15 cellular contexts compared by ENCODE assay signal in the genomic region with DNA sequence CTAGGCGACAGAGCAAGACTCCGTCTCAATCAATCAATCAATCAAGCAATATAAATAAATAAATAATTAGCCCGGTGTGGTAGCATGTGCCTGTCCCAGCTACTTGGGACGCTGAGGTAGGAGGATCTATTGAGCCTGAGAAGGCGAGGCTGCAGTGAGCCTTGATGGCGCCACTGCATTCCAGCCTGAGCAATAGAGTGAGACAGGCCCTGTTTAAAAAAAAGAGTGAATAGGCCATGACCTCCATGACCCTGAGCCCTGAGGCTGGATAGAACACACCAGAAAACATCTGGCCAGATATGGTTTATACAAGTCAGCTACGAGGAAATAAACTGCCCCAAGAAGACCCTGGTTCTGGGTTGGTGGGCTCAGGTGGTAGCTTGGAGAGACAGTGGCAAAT. TPM values are rescaled to one million over a fixed set of nuclear protein-coding genes. Genes with fewer than 3 reads are reported as not detected.
DNase-seq lines count a peak whose midpoint lies in the region; ATAC-seq, FAIRE-seq and TF ChIP-seq lines count a peak whose summit lies in the region.
"Had no signal": no experiment of that assay in that cellular context is flagged by ENCODE, and none has a peak within 500 bp of the region (broad histone marks: within the 10 kb centered on the region; RNA-seq: fewer than 3 reads in every experiment).

No MANE protein-coding gene starts in this region.

- H3K9ac ChIP-seq in K562 (ENCODE audit: insufficient read depth in 1 of 2, low read depth in 2 of 2, low read length in 2 of 2) = peak overlapping the region; percentile 11 to 72; a peak in 3 of 4 replicates

- peaks cover 92% of the 10 kb centered on the region for H3K79me2 ChIP-seq in K562 (ENCODE audit: control insufficient read depth, insufficient read depth, low read length)

- H3K9me3 ChIP-seq in CD4-positive, alpha-beta T cell (ENCODE audit: control insufficient read depth, low read length) = no peaks in the 10 kb centered on the region
- H3K9me3 ChIP-seq in K562 (replicated peaks; ENCODE audit: control insufficient read depth, insufficient read depth, low read depth, low read length) = no peaks in the 10 kb centered on the region
- H3K9me3 ChIP-seq in naive thymus-derived CD4-positive, alpha-beta T cell (ENCODE audit: control insufficient read depth in 2 of 3, low read length in 3 of 3) = no peaks in the 10 kb centered on the region
- no peaks in the 10 kb centered on the region for H3K9me3 ChIP-seq in thoracic aorta

- no peak for TF ChIP-seq EP300 in K562 (IDR thresholded peaks at IDR 0.05; ENCODE audit: low read length)

- H3K4me3 Mint-ChIP-seq in CD4-positive, alpha-beta T cell = no peak overlapping the region
- no peak overlapping the region for H3K4me3 Mint-ChIP-seq in naive thymus-derived CD4-positive, alpha-beta T cell
- H3K4me3 Mint-ChIP-seq in activated CD8-positive, alpha-beta memory T cell treated with anti-CD3 and anti-CD28 coated beads, Interleukin-2, amount 10 ng/mL, durations not matched to agents 7 days and 5 days = no peak overlapping the region
- H3K4me3 Mint-ChIP-seq: CD8-positive, alpha-beta T cell had no signal

- no TSS peak for BruUV-seq in K562 (replicated peaks; lab: Mats Ljungman, UMichigan)

- in situ Hi-C loops in K562 (cut with MboI) = no loop called here

- no peak for ATAC-seq in CD4-positive, alpha-beta T cell (ENCODE audit: poor library complexity)
- ATAC-seq in K562 (peak; percentile 27), thoracic aorta (ENCODE audit: insufficient number of reproducible peaks, low FRiP score, low read depth) (no peak), HG02678 (IDR thresholded peaks at IDR 0.05; ENCODE audit: unreplicated experiment) (no peak)
- no peak for ATAC-seq in naive thymus-derived CD4-positive, alpha-beta T cell
- no peak for ATAC-seq in activated CD8-positive, alpha-beta memory T cell treated with anti-CD3 and anti-CD28 coated beads, Interleukin-2, amount 10 ng/mL, durations not matched to agents 7 days and 5 days
- ATAC-seq: CD8-positive, alpha-beta T cell had no signal

- no peak overlapping the region for H3K27ac ChIP-seq in CD4-positive, alpha-beta T cell (ENCODE audit: low read depth, low read length)
- H3K27ac ChIP-seq in K562 (ENCODE audit: extremely low read depth, low read depth, low read length) (peak overlapping the region; percentile 77), thoracic aorta (peak overlapping the region; percentile 67 to 74)
- H3K27ac ChIP-seq in naive thymus-derived CD4-positive, alpha-beta T cell (ENCODE audit: low read depth, low read length) = no peak overlapping the region

- peak; percentile 62 for FAIRE-seq in K562 (lab: Jason Lieb, UNC)

- intact Hi-C loops in CD4-positive, alpha-beta T cell (cut with DNase I, micrococcal nuclease) = no loop called here
- intact Hi-C loops in K562 (cut with micrococcal nuclease) = no loop called here
- intact Hi-C loops in naive thymus-derived CD4-positive, alpha-beta T cell (cut with micrococcal nuclease) = no loop called here

- H3K4me3 ChIP-seq in K562 = peak overlapping the region; percentile 45; the same call in 1 of the 2 replicates
- H3K4me3 ChIP-seq in naive thymus-derived CD4-positive, alpha-beta T cell (ENCODE audit: low read length) = no peak overlapping the region
- H3K4me3 ChIP-seq in thoracic aorta = no peak overlapping the region

- H3K27me3 Mint-ChIP-seq in CD4-positive, alpha-beta T cell = no peaks in the 10 kb centered on the region
- H3K27me3 Mint-ChIP-seq in naive thymus-derived CD4-positive, alpha-beta T cell = no peaks in the 10 kb centered on the region
- H3K27me3 Mint-ChIP-seq in activated CD8-positive, alpha-beta memory T cell treated with anti-CD3 and anti-CD28 coated beads, Interleukin-2, amount 10 ng/mL, durations not matched to agents 7 days and 5 days = no peaks in the 10 kb centered on the region

- CTCF ChIA-PET in CD4-positive, alpha-beta T cell (lab: Charles Lee) = no interaction called here
- CTCF ChIA-PET in K562 (lab: Yijun Ruan, JAX; ENCODE audit: low intra/inter-chr PET ratio) = no interaction called here
- CTCF ChIA-PET in naive thymus-derived CD4-positive, alpha-beta T cell (lab: Charles Lee) = interaction anchor here (1.3 kb wide), 1 partner anchor 32 kb away, joined by 8 read pairs; a partner anchor contains a TSS
- CTCF ChIA-PET in activated CD8-positive, alpha-beta memory T cell treated with anti-CD3 and anti-CD28 coated beads, Interleukin-2, amount 10 ng/mL, durations not matched to agents 7 days and 5 days (lab: Charles Lee) = interaction anchor here (1.2 to 1.4 kb wide), 2 partner anchors 10 to 12 kb away, joined by 3 read pairs; no protein-coding TSS in a partner anchor

- H3K4me1 Mint-ChIP-seq in CD4-positive, alpha-beta T cell (ENCODE audit: low read depth) = peaks cover 65% of the 10 kb centered on the region
- H3K4me1 Mint-ChIP-seq in naive thymus-derived CD4-positive, alpha-beta T cell = peaks cover 42 to 74% (median 62%) of the 10 kb centered on the region in 7 donors
- peaks cover 6% of the 10 kb centered on the region for H3K4me1 Mint-ChIP-seq in activated CD8-positive, alpha-beta memory T cell treated with anti-CD3 and anti-CD28 coated beads, Interleukin-2, amount 10 ng/mL, durations not matched to agents 7 days and 5 days

- DNase-seq in CD4-positive, alpha-beta T cell = no peak
- DNase-seq in K562 (ENCODE audit: extremely low read depth in 1 of 4, low spot score in 3 of 4) (peak in 1 of 4 experiments; percentile 63), thoracic aorta (ENCODE audit: low spot score) (no peak), UCSD-AML1 (lab: John Stamatoyannopoulos, UW; ENCODE audit: unreplicated experiment) (no peak), NCI-H524 treated with DMSO at 0.1 percent for 48 hours (lab: John Stamatoyannopoulos, UW) (no peak)
- no peak for DNase-seq in naive thymus-derived CD4-positive, alpha-beta T cell
- DNase-seq in activated CD8-positive, alpha-beta memory T cell treated with anti-CD3 and anti-CD28 coated beads, Interleukin-2, amount 10 ng/mL, durations not matched to agents 7 days and 5 days = no peak
- DNase-seq: ACHN; CD8-positive, alpha-beta T cell; EL; Kasumi-1; NCI-H1105 treated with DMSO at 0.1 percent for 48 hours; NCI-H187; NCI-H82 had no signal

- 63% methylated on average over 7 of the region's 7 CpGs for WGBS in K562 (ENCODE audit: insufficient coverage, low coverage, missing lambda C conversion rate)

- no peak for TF ChIP-seq CTCF in CD4-positive, alpha-beta T cell (IDR thresholded peaks at IDR 0.05)
- TF ChIP-seq CTCF in K562 (IDR thresholded peaks at IDR 0.05 in 2 of 3, conservative IDR thresholded peaks at IDR 0.05 in 1 of 3; ENCODE audit: insufficient read depth in 2 of 3, low read depth in 1 of 3, low read length in 3 of 3) = no peak
- no peak for TF ChIP-seq CTCF in thoracic aorta (IDR thresholded peaks at IDR 0.05)

- no peak for TF ChIP-seq POLR2A in K562 (conservative IDR thresholded peaks at IDR 0.05)

- peak overlapping the region; percentile 80 for H3K27ac Mint-ChIP-seq in CD4-positive, alpha-beta T cell
- H3K27ac Mint-ChIP-seq in naive thymus-derived CD4-positive, alpha-beta T cell = peak overlapping the region in 6 of 9 donors; percentile 29 to 94 (median 63)
- no peak overlapping the region for H3K27ac Mint-ChIP-seq in activated CD8-positive, alpha-beta memory T cell treated with anti-CD3 and anti-CD28 coated beads, Interleukin-2, amount 10 ng/mL, durations not matched to agents 7 days and 5 days

- H3K4me2 ChIP-seq in K562 (ENCODE audit: insufficient read depth, low read length) = peak overlapping the region; percentile 91

- peaks cover 84% of the 10 kb centered on the region for H3K36me3 ChIP-seq in K562 (ENCODE audit: control insufficient read depth, insufficient read depth, low read length)
- no peaks in the 10 kb centered on the region for H3K36me3 ChIP-seq in naive thymus-derived CD4-positive, alpha-beta T cell (ENCODE audit: control insufficient read depth in 2 of 3, insufficient read depth in 3 of 3, low read length in 3 of 3)
- H3K36me3 ChIP-seq in thoracic aorta = no peaks in the 10 kb centered on the region

- no peak overlapping the region for H2AFZ ChIP-seq in K562 (ENCODE audit: low read depth, low read length)

- H3K9me3 Mint-ChIP-seq in CD4-positive, alpha-beta T cell = no peaks in the 10 kb centered on the region
- no peaks in the 10 kb centered on the region for H3K9me3 Mint-ChIP-seq in naive thymus-derived CD4-positive, alpha-beta T cell
- no peaks in the 10 kb centered on the region for H3K9me3 Mint-ChIP-seq in activated CD8-positive, alpha-beta memory T cell treated with anti-CD3 and anti-CD28 coated beads, Interleukin-2, amount 10 ng/mL, durations not matched to agents 7 days and 5 days (ENCODE audit: low read depth)
- H3K9me3 Mint-ChIP-seq: CD8-positive, alpha-beta T cell had no signal

- H3K4me1 ChIP-seq in K562 (replicated peaks in 1 of 2; ENCODE audit: control insufficient read depth in 2 of 2, insufficient read depth in 2 of 2, low read length in 2 of 2) (peaks cover 63 to 84% of the 10 kb centered on the region in 2 experiments), thoracic aorta (ENCODE audit: control insufficient read depth in 1 of 2, low read depth in 2 of 2) (peaks cover 33 to 69% of the 10 kb centered on the region in 2 donors)
- H3K4me1 ChIP-seq in naive thymus-derived CD4-positive, alpha-beta T cell (ENCODE audit: control insufficient read depth in 2 of 2, insufficient read depth in 2 of 2, low read length in 2 of 2) = peaks cover 14 to 48% of the 10 kb centered on the region in 2 donors

- no peaks in the 10 kb centered on the region for H3K36me3 Mint-ChIP-seq in CD4-positive, alpha-beta T cell (ENCODE audit: low read depth)
- no peaks in the 10 kb centered on the region for H3K36me3 Mint-ChIP-seq in naive thymus-derived CD4-positive, alpha-beta T cell
- H3K36me3 Mint-ChIP-seq in activated CD8-positive, alpha-beta memory T cell treated with anti-CD3 and anti-CD28 coated beads, Interleukin-2, amount 10 ng/mL, durations not matched to agents 7 days and 5 days = no peaks in the 10 kb centered on the region
- H3K36me3 Mint-ChIP-seq: CD8-positive, alpha-beta T cell had no signal

- H4K20me1 ChIP-seq in K562 (replicated peaks; ENCODE audit: control insufficient read depth, insufficient read depth, low read length) = no peaks in the 10 kb centered on the region

- POLR2A ChIA-PET in CD4-positive, alpha-beta T cell (lab: Charles Lee) = interaction anchor here (0.6 to 1.9 kb wide), 9 partner anchors 11 to 682 kb away, joined by 3 to 14 read pairs (median 3); no protein-coding TSS in a partner anchor
- POLR2A ChIA-PET in K562 (lab: Yijun Ruan, JAX) = interaction anchor here (1.0 to 9.0 kb wide), 6 partner anchors 9 to 51 kb away, joined by 3 to 112 read pairs (median 5); no protein-coding TSS in a partner anchor
- POLR2A ChIA-PET in naive thymus-derived CD4-positive, alpha-beta T cell (lab: Charles Lee) = interaction anchor here (1.0 to 6.3 kb wide), 8 partner anchors 8 to 61 kb away, joined by 3 to 38 read pairs (median 8); a partner anchor contains a TSS

- no peaks in the 10 kb centered on the region for H3K27me3 ChIP-seq in CD4-positive, alpha-beta T cell (ENCODE audit: control insufficient read depth, insufficient read depth, low read length)
- H3K27me3 ChIP-seq in K562 (ENCODE audit: control insufficient read depth in 2 of 2, insufficient read depth in 2 of 2, low read length in 2 of 2) = no peaks in the 10 kb centered on the region
- H3K27me3 ChIP-seq in naive thymus-derived CD4-positive, alpha-beta T cell (ENCODE audit: control insufficient read depth in 2 of 2, insufficient read depth in 2 of 2, low read length in 2 of 2) = no peaks in the 10 kb centered on the region
- H3K27me3 ChIP-seq in thoracic aorta (replicated peaks; ENCODE audit: insufficient read depth) = no peaks in the 10 kb centered on the region

- H3K9me1 ChIP-seq in K562 (ENCODE audit: control insufficient read depth, insufficient read depth, low read length) = no peaks in the 10 kb centered on the region

- TF ChIP-seq RAD21 in K562 (CRISPR knock-in tag; conservative IDR thresholded peaks at IDR 0.05 in 1 of 2, IDR thresholded peaks at IDR 0.05 in 1 of 2) = no peak

RNA-seq across cellular contexts. Expression of a gene that starts 20.4 kb away (rescaled TPM):
- 10 to 100 TPM; 55.8 to 56.8 TPM for total RNA-seq in CD4-positive, alpha-beta T cell
- total RNA-seq in K562 (2011; cell fraction: chromatin; rRNA removed; ENCODE audit: low replicate concordance) = 229 and 466 TPM in 2 replicates
- 309 and 326 TPM in 2 replicates for total RNA-seq in K562 (2011; cell fraction: nucleolus; rRNA removed)
- total RNA-seq in K562 (2011; cell fraction: nucleoplasm; rRNA removed) = 244 and 282 TPM in 2 replicates
- total RNA-seq in K562 (2014; rRNA removed) (28.8 and 35.6 TPM in 2 replicates), K562 (2014; rRNA removed; fragmentation: Illumina TruSeq; extraction: Trizol) (7.3 and 9.5 TPM in 2 replicates), K562 (2015; rRNA removed; fragmentation: Illumina TruSeq; extraction: Trizol) (23.9 and 24.6 TPM in 2 replicates), K562 (2021) (45.2 and 54.4 TPM in 2 replicates), thoracic aorta (10 to 100 TPM; 44.1 to 66.3 TPM)
- polyA plus RNA-seq in K562 (2011; rRNA removed) (59.7 and 110 TPM in 2 replicates), K562 (2014; fragmentation: Illumina TruSeq; extraction: Trizol) (21.8 and 29.4 TPM in 2 replicates), K562 (2014; fragmentation: Nextera tagmentation; extraction: Ambion mirVana) (under 1 TPM; 0.32 to 0.89 TPM), K562 (2014; rRNA removed) (35.5 and 36.2 TPM in 2 replicates)
- 50.2 and 68.3 TPM in 2 replicates for polyA plus RNA-seq in K562 (2011; cell fraction: cytosol; rRNA removed)
- 313 and 392 TPM in 2 replicates for polyA plus RNA-seq in K562 (2011; cell fraction: nucleus; rRNA removed)
- polyA plus RNA-seq in K562 (2012) = 39.1 and 59.5 TPM in 2 replicates
- polyA minus RNA-seq in K562 (2011; rRNA and poly(A)+ RNA removed) = 56.4 and 73.7 TPM in 2 replicates
- polyA minus RNA-seq in K562 (2011; cell fraction: cytosol; rRNA and poly(A)+ RNA removed) = 58.2 and 59.2 TPM in 2 replicates
- polyA minus RNA-seq in K562 (2011; cell fraction: nucleus; rRNA and poly(A)+ RNA removed) = 58.7 and 72.1 TPM in 2 replicates
- total RNA-seq in naive thymus-derived CD4-positive, alpha-beta T cell = 10 to 100 TPM; 33.5 to 74.7 (median 44.1) TPM
- 1 to 10 TPM; 3.1 to 5.1 TPM for polyA plus RNA-seq in naive thymus-derived CD4-positive, alpha-beta T cell
- 10 to 100 TPM in 1 of 2 experiments, 1 to 10 TPM in 1; 9.7 to 11.6 TPM for total RNA-seq in activated CD8-positive, alpha-beta memory T cell treated with anti-CD3 and anti-CD28 coated beads, Interleukin-2, amount 10 ng/mL, durations not matched to agents 7 days and 5 days

RNA-seq across cellular contexts. Expression of a gene that starts 32.4 kb away (rescaled TPM):
- total RNA-seq in CD4-positive, alpha-beta T cell = 10 to 100 TPM; 17.2 to 18.3 TPM
- total RNA-seq in K562 (2011; cell fraction: chromatin; rRNA removed; ENCODE audit: low replicate concordance) = 39.7 and 71.7 TPM in 2 replicates
- total RNA-seq in K562 (2011; cell fraction: nucleolus; rRNA removed) = 42.2 and 44.1 TPM in 2 replicates
- 34.4 and 37.9 TPM in 2 replicates for total RNA-seq in K562 (2011; cell fraction: nucleoplasm; rRNA removed)
- total RNA-seq in K562 (2014; rRNA removed) (33.1 and 50.4 TPM in 2 replicates), K562 (2014; rRNA removed; fragmentation: Illumina TruSeq; extraction: Trizol) (5.7 and 8.2 TPM in 2 replicates), K562 (2015; rRNA removed; fragmentation: Illumina TruSeq; extraction: Trizol) (21.2 and 21.9 TPM in 2 replicates), K562 (2021) (29.8 and 31.2 TPM in 2 replicates), thoracic aorta (10 to 100 TPM in 1 of 2 donors, 1 to 10 TPM in 1; 8.4 to 18.0 TPM)
- polyA plus RNA-seq in K562 (2011; rRNA removed) (23.8 and 33.3 TPM in 2 replicates), K562 (2014; fragmentation: Illumina TruSeq; extraction: Trizol) (15.0 and 22.7 TPM in 2 replicates), K562 (2014; fragmentation: Nextera tagmentation; extraction: Ambion mirVana) (10 to 100 TPM; 16.7 to 26.0 TPM), K562 (2014; rRNA removed) (28.1 and 48.3 TPM in 2 replicates)
- 27.1 and 60.5 TPM in 2 replicates for polyA plus RNA-seq in K562 (2011; cell fraction: cytosol; rRNA removed)
- polyA plus RNA-seq in K562 (2011; cell fraction: nucleus; rRNA removed) = 58.3 and 92.0 TPM in 2 replicates
- 28.4 and 31.7 TPM in 2 replicates for polyA plus RNA-seq in K562 (2012)
- polyA minus RNA-seq in K562 (2011; rRNA and poly(A)+ RNA removed) = 6.6 and 8.9 TPM in 2 replicates
- polyA minus RNA-seq in K562 (2011; cell fraction: cytosol; rRNA and poly(A)+ RNA removed) = 7.1 and 9.9 TPM in 2 replicates
- 15.1 and 21.2 TPM in 2 replicates for polyA minus RNA-seq in K562 (2011; cell fraction: nucleus; rRNA and poly(A)+ RNA removed)
- total RNA-seq in naive thymus-derived CD4-positive, alpha-beta T cell = 10 to 100 TPM; 12.0 to 38.4 (median 16.4) TPM
- 10 to 100 TPM; 15.6 to 19.9 TPM for polyA plus RNA-seq in naive thymus-derived CD4-positive, alpha-beta T cell
- total RNA-seq in activated CD8-positive, alpha-beta memory T cell treated with anti-CD3 and anti-CD28 coated beads, Interleukin-2, amount 10 ng/mL, durations not matched to agents 7 days and 5 days = 10 to 100 TPM; 32.6 to 42.6 TPM

RNA-seq across cellular contexts. Expression of a gene that starts 46.4 kb away (rescaled TPM):
- total RNA-seq in CD4-positive, alpha-beta T cell = 10 to 100 TPM in 1 of 2 experiments, 1 to 10 TPM in 1; 6.2 to 10.4 TPM
- 20.7 and 42.5 TPM in 2 replicates for total RNA-seq in K562 (2011; cell fraction: chromatin; rRNA removed; ENCODE audit: low replicate concordance)
- 27.0 and 27.3 TPM in 2 replicates for total RNA-seq in K562 (2011; cell fraction: nucleolus; rRNA removed)
- 19.0 and 21.1 TPM in 2 replicates for total RNA-seq in K562 (2011; cell fraction: nucleoplasm; rRNA removed)
- total RNA-seq in K562 (2014; rRNA removed) (2.7 and 3.1 TPM in 2 replicates), K562 (2014; rRNA removed; fragmentation: Illumina TruSeq; extraction: Trizol) (1.8 and 2.0 TPM in 2 replicates), K562 (2015; rRNA removed; fragmentation: Illumina TruSeq; extraction: Trizol) (2.9 and 4.5 TPM in 2 replicates), K562 (2021) (2.8 and 4.1 TPM in 2 replicates), thoracic aorta (1 to 10 TPM; 6.0 to 8.4 TPM)
- polyA plus RNA-seq in K562 (2011; rRNA removed) (4.8 and 7.5 TPM in 2 replicates), K562 (2014; fragmentation: Illumina TruSeq; extraction: Trizol) (2.7 and 3.1 TPM in 2 replicates), K562 (2014; fragmentation: Nextera tagmentation; extraction: Ambion mirVana) (under 1 TPM; 0.32 to 0.34 TPM), K562 (2014; rRNA removed) (4.5 and 5.8 TPM in 2 replicates)
- polyA plus RNA-seq in K562 (2011; cell fraction: cytosol; rRNA removed) = 2.9 and 5.5 TPM in 2 replicates
- polyA plus RNA-seq in K562 (2011; cell fraction: nucleus; rRNA removed) = 40.8 and 73.8 TPM in 2 replicates
- polyA plus RNA-seq in K562 (2012) = 3.4 and 10.6 TPM in 2 replicates
- polyA minus RNA-seq in K562 (2011; rRNA and poly(A)+ RNA removed) = 1.2 and 2.2 TPM in 2 replicates
- polyA minus RNA-seq in K562 (2011; cell fraction: cytosol; rRNA and poly(A)+ RNA removed) = 0.95 and 2.6 TPM in 2 replicates
- 6.3 and 6.9 TPM in 2 replicates for polyA minus RNA-seq in K562 (2011; cell fraction: nucleus; rRNA and poly(A)+ RNA removed)
- total RNA-seq in naive thymus-derived CD4-positive, alpha-beta T cell = 10 to 100 TPM in 4 of 5 experiments, 1 to 10 TPM in 1; 9.4 to 19.8 (median 17.8) TPM
- under 1 TPM; 0.64 to 0.87 TPM for polyA plus RNA-seq in naive thymus-derived CD4-positive, alpha-beta T cell
- total RNA-seq in activated CD8-positive, alpha-beta memory T cell treated with anti-CD3 and anti-CD28 coated beads, Interleukin-2, amount 10 ng/mL, durations not matched to agents 7 days and 5 days = 10 to 100 TPM; 10.4 to 14.8 TPM

Comparison
In these comparisons a context has a peak if more than half of its experiments do, and no peak if none do; other contexts are left out.
1. H3K27ac ChIP-seq: peak in K562 (single experiment) and thoracic aorta (2 of 2); none in CD4-positive, alpha-beta T cell (single experiment) and naive thymus-derived CD4-positive, alpha-beta T cell (single experiment).
2. CTCF ChIA-PET loops: an anchor here in naive thymus-derived CD4-positive, alpha-beta T cell (1.3 kb wide) and activated CD8-positive, alpha-beta memory T cell treated with anti-CD3 and anti-CD28 coated beads, Interleukin-2, amount 10 ng/mL, durations not matched to agents 7 days and 5 days (1.2 to 1.4 kb wide); none called in CD4-positive, alpha-beta T cell and K562.